In the genomic region with DNA sequence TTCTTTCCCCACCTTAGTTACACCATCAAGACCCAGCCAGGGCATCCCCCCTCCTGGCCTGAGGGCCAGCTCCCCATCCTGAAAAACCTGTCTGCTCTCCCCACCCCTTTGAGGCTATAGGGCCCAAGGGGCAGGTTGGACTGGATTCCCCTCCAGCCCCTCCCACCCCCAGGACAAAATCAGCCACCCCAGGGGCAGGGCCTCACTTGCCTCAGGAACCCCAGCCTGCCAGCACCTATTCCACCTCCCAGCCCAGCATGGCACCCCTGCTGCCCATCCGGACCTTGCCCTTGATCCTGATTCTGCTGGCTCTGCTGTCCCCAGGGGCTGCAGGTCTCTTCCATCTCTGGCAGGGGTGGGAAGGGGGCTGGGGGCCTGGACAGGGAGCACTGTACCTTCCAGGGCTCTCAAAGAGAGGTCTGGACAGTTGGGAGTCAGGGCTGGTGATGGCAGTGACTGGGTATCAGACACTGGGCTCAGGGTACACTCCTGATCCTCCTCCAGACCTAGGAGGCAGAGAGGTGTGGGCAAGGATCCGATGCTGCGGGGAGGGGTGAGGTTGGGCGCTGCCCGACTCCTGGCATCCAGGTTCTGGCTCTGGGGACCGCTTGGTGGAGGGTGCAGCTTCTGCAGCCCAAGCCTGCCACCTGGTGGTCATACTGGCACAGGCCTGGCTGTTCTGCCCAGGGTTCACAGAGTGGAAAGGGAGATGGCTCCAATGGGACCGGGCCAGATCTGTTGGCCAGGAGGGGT, we compare ENCODE assay signal across 7 cellular contexts. TPM values are rescaled to one million over a fixed set of nuclear protein-coding genes. Genes with fewer than 3 reads are reported as not detected.
DNase-seq lines count a peak whose midpoint lies in the region; ATAC-seq and TF ChIP-seq lines count a peak whose summit lies in the region.

A gene (plus strand): TSS at position 205 of the 753 bp plus-strand sequence. CDS start 53 bp downstream, at position 258.

- peaks cover 4 to 70% of the 10 kb centered on the region in 2 donors for H3K27me3 Mint-ChIP-seq in effector memory CD8-positive, alpha-beta T cell

- H2BK15ac ChIP-seq in mesendoderm (replicated peaks; ENCODE audit: low read depth) = no peak within 1 kb of the TSS

- no peak within 1 kb of the TSS for H3K4me3 ChIP-seq in mesendoderm (ENCODE audit: low read length)

- no peaks in the 10 kb centered on the region for H3K79me2 ChIP-seq in mesendoderm (ENCODE audit: control insufficient read depth, insufficient read depth, low read length)

- no peak within 1 kb of the TSS for H3K27ac ChIP-seq in mesendoderm (ENCODE audit: low read depth, low read length)

- no peak within 1 kb of the TSS for H3K23ac ChIP-seq in mesendoderm (ENCODE audit: low read length)

- no peak within 1 kb of the TSS for H2AK5ac ChIP-seq in mesendoderm (ENCODE audit: low read length)

- peak; percentile 61 for ATAC-seq in HG03521 (IDR thresholded peaks at IDR 0.05; ENCODE audit: unreplicated experiment)
- peak; percentile 100 for ATAC-seq in effector memory CD8-positive, alpha-beta T cell (replicated peaks)

- no peak within 1 kb of the TSS for H2BK120ac ChIP-seq in mesendoderm (ENCODE audit: low read depth, low read length)

- in situ Hi-C loops in GM13977 (cut with MboI; ENCODE audit: low pct_unique_long_range_greater_than_20kb, low sequenced_read_pairs, unreplicated experiment) = no loop called here

- H3K9ac ChIP-seq in mesendoderm (ENCODE audit: low read length) = no peak within 1 kb of the TSS

- H3K27me3 ChIP-seq in mesendoderm (ENCODE audit: insufficient read depth, low read length, poor library complexity) = no peaks in the 10 kb centered on the region

- peaks cover 2 to 3% of the 10 kb centered on the region in 2 donors for H3K4me1 Mint-ChIP-seq in effector memory CD8-positive, alpha-beta T cell (ENCODE audit: low read depth in 2 of 2)

- no peaks in the 10 kb centered on the region for H3K4me1 ChIP-seq in mesendoderm (ENCODE audit: control insufficient read depth, low read depth, low read length)

- H3K4me3 Mint-ChIP-seq in effector memory CD8-positive, alpha-beta T cell = no peak within 1 kb of the TSS

- peak within 1 kb of the TSS; percentile 12 for H3K56ac ChIP-seq in mesendoderm (ENCODE audit: low read length)

- no peaks in the 10 kb centered on the region for H3K36me3 ChIP-seq in mesendoderm (ENCODE audit: control insufficient read depth, insufficient read depth, low read length)

- TF ChIP-seq CTCF in GM13977 (IDR thresholded peaks at IDR 0.05; ENCODE audit: extremely low read depth, insufficient read depth, missing control alignments) = peak; percentile 99

- no peaks in the 10 kb centered on the region for H3K79me1 ChIP-seq in mesendoderm (ENCODE audit: low read length)

- H3K18ac ChIP-seq in mesendoderm (ENCODE audit: low read length) = no peak within 1 kb of the TSS

- DNase-seq in GM13977 (ENCODE audit: low spot score) (peak; percentile 92), NOMO-1 treated with DMSO at 0.1 percent for 48 hours (lab: John Stamatoyannopoulos, UW; ENCODE audit: unreplicated experiment) (peak; percentile 64), mesendoderm (peak; percentile 86)
- DNase-seq in activated CD8-positive, alpha-beta memory T cell treated with anti-CD3 and anti-CD28 coated beads for 24 hours = peak; percentile 96
- peak; percentile 87 to 89 (median 89) for DNase-seq in effector memory CD8-positive, alpha-beta T cell
- peak; percentile 79 to 80 for DNase-seq in stimulated activated CD8-positive, alpha-beta memory T cell treated with anti-CD3 and anti-CD28 coated beads, Interleukin-2, amount 100 ng/mL, for 1 hour (ENCODE audit: low read depth in 2 of 2)

- no CpG with 5 or more reads among the region's 7 CpGs for WGBS in mesendoderm (ENCODE audit: extremely low coverage, insufficient coverage, low lambda C conversion rate)

- no peaks in the 10 kb centered on the region for H3K36me3 Mint-ChIP-seq in effector memory CD8-positive, alpha-beta T cell (ENCODE audit: insufficient read depth)

- H3K4me2 ChIP-seq in mesendoderm (ENCODE audit: low read length) = no peak within 1 kb of the TSS

- H3K4ac ChIP-seq in mesendoderm (ENCODE audit: low read depth, low read length) = no peak within 1 kb of the TSS

- H3K9me3 Mint-ChIP-seq in effector memory CD8-positive, alpha-beta T cell = no peaks in the 10 kb centered on the region

- no peak within 1 kb of the TSS for H2BK5ac ChIP-seq in mesendoderm (ENCODE audit: low read length)

- no peak within 1 kb of the TSS for H4K5ac ChIP-seq in mesendoderm (ENCODE audit: low read length)

- H4K8ac ChIP-seq in mesendoderm (ENCODE audit: low read depth, low read length) = no peak within 1 kb of the TSS

- peak within 1 kb of the TSS in 1 of 2 donors; percentile 53 for H3K27ac Mint-ChIP-seq in effector memory CD8-positive, alpha-beta T cell

RNA-seq across cellular contexts. Expression of the gene that starts here (rescaled TPM):
- polyA plus RNA-seq in mesendoderm (2013, experiment 1 of 2) = 0.31 TPM
- 0.43 TPM for polyA plus RNA-seq in mesendoderm (2013, experiment 2 of 2)
